Comparison of ENCODE assay signal across 8 cellular contexts in the genomic region with DNA sequence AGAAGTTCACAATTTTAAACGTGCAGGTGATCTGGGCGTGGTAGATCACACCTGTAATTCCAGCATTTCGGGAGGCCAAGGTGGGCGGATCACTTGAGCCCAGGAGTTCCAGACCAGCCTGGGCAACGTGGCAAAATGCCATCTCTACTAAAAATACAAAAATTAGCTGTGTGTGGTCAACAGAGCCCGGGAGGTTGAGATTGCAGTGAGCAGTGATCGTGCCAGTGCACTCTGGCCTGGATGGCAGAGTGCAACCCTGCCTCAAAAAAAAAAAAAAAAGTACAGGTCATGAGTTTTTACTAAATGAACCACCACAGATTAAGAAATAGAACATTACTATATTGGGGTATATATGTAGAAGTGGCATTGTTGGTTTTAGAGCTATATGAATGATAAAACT. TPM values are rescaled to one million over a fixed set of nuclear protein-coding genes. Genes with fewer than 3 reads are reported as not detected.
DNase-seq lines count a peak whose midpoint lies in the region; ATAC-seq and TF ChIP-seq lines count a peak whose summit lies in the region.
"Not testable (repeated sequence)": the region's sequence is repeated elsewhere in the genome, so short reads cannot be mapped to it uniquely, and the experiment has no call there.

No MANE protein-coding gene starts in this region.

- not testable (repeated sequence) for H3K36me3 ChIP-seq in CD4-positive, alpha-beta memory T cell (ENCODE audit: insufficient read depth, low read length); KMS-11 (ENCODE audit: insufficient read depth); SU-DHL-6 (ENCODE audit: low read length); liver (ENCODE audit: control insufficient read depth in 4 of 4, insufficient read depth in 3 of 4, low read depth in 1 of 4, low read length in 3 of 4); thyroid gland

- H3K9me3 Mint-ChIP-seq in CD4-positive, alpha-beta memory T cell; activated naive CD4-positive, alpha-beta T cell treated with anti-CD3 and anti-CD28 coated beads for 36 hours; chondrocyte (ENCODE audit: low read depth); natural killer cell treated with Interleukin-12 subunit alpha and Interleukin-12 subunit beta and Interleukin-15 and Interleukin-18, amount 100 ng/mL, for 72 hours: not testable (repeated sequence)

- not testable (repeated sequence) for H3K36me3 Mint-ChIP-seq in CD4-positive, alpha-beta memory T cell; activated naive CD4-positive, alpha-beta T cell treated with anti-CD3 and anti-CD28 coated beads for 36 hours (ENCODE audit: low read depth); chondrocyte (ENCODE audit: low read depth); natural killer cell treated with Interleukin-12 subunit alpha and Interleukin-12 subunit beta and Interleukin-15 and Interleukin-18, amount 100 ng/mL, for 72 hours

- H3K27me3 Mint-ChIP-seq in CD4-positive, alpha-beta memory T cell; activated naive CD4-positive, alpha-beta T cell treated with anti-CD3 and anti-CD28 coated beads for 36 hours (ENCODE audit: low read depth); chondrocyte (ENCODE audit: low read depth); natural killer cell treated with Interleukin-12 subunit alpha and Interleukin-12 subunit beta and Interleukin-15 and Interleukin-18, amount 100 ng/mL, for 72 hours: not testable (repeated sequence)

- 14% methylated on average over 3 of the region's 7 CpGs for WGBS in liver
- 32 to 35% methylated on average over 4 of the region's 7 CpGs for WGBS in thyroid gland, 2 donors

- H4K20me1 ChIP-seq in KMS-11 (ENCODE audit: insufficient read depth); SU-DHL-6 (ENCODE audit: low read depth, low read length): not testable (repeated sequence)

- H2AFZ ChIP-seq in KMS-11 (ENCODE audit: low read depth); SU-DHL-6 (ENCODE audit: low read depth, low read length, severe bottlenecking): not testable (repeated sequence)

- POLR2A ChIA-PET in CD4-positive, alpha-beta memory T cell (lab: Charles Lee; ENCODE audit: partially characterized antibody) = not testable (repeated sequence)

- not testable (repeated sequence) for TF ChIP-seq POLR2A in thyroid gland (IDR thresholded peaks at IDR 0.05)

- H3K9ac ChIP-seq in KMS-11; SU-DHL-6 (ENCODE audit: low read length): not testable (repeated sequence)
- peak overlapping the region in 1 of 2 donors; percentile 22 for H3K9ac ChIP-seq in liver (ENCODE audit: low read depth in 1 of 2, low read length in 2 of 2)

- H3K4me3 Mint-ChIP-seq in CD4-positive, alpha-beta memory T cell = peak overlapping the region in 6 of 8 donors; percentile 40 to 88 (median 66)
- H3K4me3 Mint-ChIP-seq in activated naive CD4-positive, alpha-beta T cell treated with anti-CD3 and anti-CD28 coated beads for 36 hours = peak overlapping the region; percentile 21
- H3K4me3 Mint-ChIP-seq in chondrocyte (ENCODE audit: unreplicated experiment) = peak overlapping the region; percentile 91
- peak overlapping the region; percentile 86 for H3K4me3 Mint-ChIP-seq in natural killer cell treated with Interleukin-12 subunit alpha and Interleukin-12 subunit beta and Interleukin-15 and Interleukin-18, amount 100 ng/mL, for 72 hours

- peaks cover 8 to 26% (median 15%) of the 10 kb centered on the region in 4 donors for H3K4me1 Mint-ChIP-seq in CD4-positive, alpha-beta memory T cell
- H3K4me1 Mint-ChIP-seq in activated naive CD4-positive, alpha-beta T cell treated with anti-CD3 and anti-CD28 coated beads for 36 hours (ENCODE audit: low read depth); natural killer cell treated with Interleukin-12 subunit alpha and Interleukin-12 subunit beta and Interleukin-15 and Interleukin-18, amount 100 ng/mL, for 72 hours (ENCODE audit: low read depth in 2 of 2): not testable (repeated sequence)
- H3K4me1 Mint-ChIP-seq in chondrocyte (ENCODE audit: low read depth) = peaks cover 15% of the 10 kb centered on the region

- not testable (repeated sequence) for H3K4me3 ChIP-seq in CD4-positive, alpha-beta memory T cell (ENCODE audit: low read length in 2 of 2); KMS-11 (IDR thresholded peaks at IDR 0.05; ENCODE audit: insufficient read depth, low read depth, low read length); SU-DHL-6 (ENCODE audit: insufficient read depth, low read length, poor library complexity, severe bottlenecking); liver (ENCODE audit: low read depth in 1 of 3, low read length in 3 of 3); thyroid gland (replicated peaks in 1 of 3)

- intact Hi-C loops in CD4-positive, alpha-beta memory T cell (cut with micrococcal nuclease); activated naive CD4-positive, alpha-beta T cell treated with anti-CD3 and anti-CD28 coated beads for 36 hours (cut with micrococcal nuclease); thyroid gland (cut with DNase I): not testable (repeated sequence)

- not testable (repeated sequence) for H3K9me3 ChIP-seq in CD4-positive, alpha-beta memory T cell (ENCODE audit: control insufficient read depth in 1 of 2, low read length in 2 of 2); SU-DHL-6 (ENCODE audit: insufficient read depth, low read length); liver (ENCODE audit: control insufficient read depth in 4 of 4, low read length in 3 of 4); thyroid gland

- CTCF ChIA-PET in CD4-positive, alpha-beta memory T cell (lab: Charles Lee; ENCODE audit: partially characterized antibody); activated naive CD4-positive, alpha-beta T cell treated with anti-CD3 and anti-CD28 coated beads for 36 hours (lab: Charles Lee): not testable (repeated sequence)

- not testable (repeated sequence) for H3K4me1 ChIP-seq in CD4-positive, alpha-beta memory T cell (ENCODE audit: insufficient read depth, low read length); liver (ENCODE audit: control insufficient read depth in 4 of 4, insufficient read depth in 4 of 4, low read length in 3 of 4); thyroid gland
- peaks cover 21% of the 10 kb centered on the region for H3K4me1 ChIP-seq in KMS-11 (ENCODE audit: low read depth, poor library complexity, severe bottlenecking)

- TF ChIP-seq RAD21 in liver (IDR thresholded peaks at IDR 0.05) = not testable (repeated sequence)

- TF ChIP-seq CTCF in KMS-11 (conservative IDR thresholded peaks at IDR 0.05; ENCODE audit: low read depth, low read length); SU-DHL-6 (IDR thresholded peaks at IDR 0.05; ENCODE audit: insufficient read depth, low read length, poor library complexity, severe bottlenecking); chondrocyte (IDR thresholded peaks at IDR 0.05); liver (IDR thresholded peaks at IDR 0.05; ENCODE audit: low read depth, low read length, missing input control); thyroid gland (IDR thresholded peaks at IDR 0.05): not testable (repeated sequence)

- H3K4me2 ChIP-seq in KMS-11 (peak overlapping the region; percentile 64), SU-DHL-6 (ENCODE audit: low read depth, low read length, poor library complexity, severe bottlenecking) (peak overlapping the region; percentile 36)

- H3K27ac Mint-ChIP-seq in CD4-positive, alpha-beta memory T cell; activated naive CD4-positive, alpha-beta T cell treated with anti-CD3 and anti-CD28 coated beads for 36 hours; chondrocyte (ENCODE audit: unreplicated experiment); natural killer cell treated with Interleukin-12 subunit alpha and Interleukin-12 subunit beta and Interleukin-15 and Interleukin-18, amount 100 ng/mL, for 72 hours: not testable (repeated sequence)

- not testable (repeated sequence) for H3K27ac ChIP-seq in CD4-positive, alpha-beta memory T cell (ENCODE audit: low read depth, low read length); KMS-11; SU-DHL-6 (ENCODE audit: low read depth, low read length); thyroid gland
- H3K27ac ChIP-seq in liver (ENCODE audit: low read depth in 1 of 2, low read length in 2 of 2) = peak overlapping the region in 1 of 2 donors; percentile 93

- DNase-seq in CD4-positive, alpha-beta memory T cell; activated naive CD4-positive, alpha-beta T cell treated with anti-CD3 and anti-CD28 coated beads for 36 hours; chondrocyte (ENCODE audit: low spot score); natural killer cell treated with Interleukin-12 subunit alpha and Interleukin-12 subunit beta and Interleukin-15 and Interleukin-18, amount 100 ng/mL, for 72 hours (ENCODE audit: low spot score): not testable (repeated sequence)
- DNase-seq in thyroid gland = peak; percentile 54 to 57

- not testable (repeated sequence) for H3K9me2 ChIP-seq in SU-DHL-6 (replicated peaks; ENCODE audit: insufficient read depth, low read length)

- not testable (repeated sequence) for H3K27me3 ChIP-seq in CD4-positive, alpha-beta memory T cell (ENCODE audit: insufficient read depth, low read length); KMS-11 (ENCODE audit: insufficient read depth, low read depth); SU-DHL-6 (ENCODE audit: low read length); liver (ENCODE audit: control insufficient read depth in 4 of 4, insufficient read depth in 4 of 4, low read length in 3 of 4); thyroid gland

- peaks cover 23% of the 10 kb centered on the region for H3K79me2 ChIP-seq in KMS-11 (ENCODE audit: insufficient read depth, low read depth)
- not testable (repeated sequence) for H3K79me2 ChIP-seq in SU-DHL-6 (ENCODE audit: insufficient read depth, low read length)

- H3F3A ChIP-seq in SU-DHL-6 (ENCODE audit: insufficient read depth) = not testable (repeated sequence)

- not testable (repeated sequence) for ATAC-seq in natural killer cell treated with Interleukin-12 subunit alpha and Interleukin-12 subunit beta and Interleukin-15 and Interleukin-18, amount 100 ng/mL, for 72 hours

RNA-seq across cellular contexts. Expression of gene NBPF12, which starts 2.2 kb away (rescaled TPM):
- 10 to 100 TPM; 26.9 to 27.4 TPM for total RNA-seq in CD4-positive, alpha-beta memory T cell
- polyA plus RNA-seq in CD4-positive, alpha-beta memory T cell = 1 to 10 TPM in 1 of 2 donors, under 1 TPM in 1; 0.76 to 4.5 TPM
- total RNA-seq in activated naive CD4-positive, alpha-beta T cell treated with anti-CD3 and anti-CD28 coated beads for 36 hours = 1 to 10 TPM; 6.1 to 6.2 TPM
- total RNA-seq in chondrocyte = 8.2 to 9.9 TPM (median 9.5 TPM) in 3 replicates
- 10 to 100 TPM in 1 of 2 donors, 1 to 10 TPM in 1; 4.1 to 22.6 TPM for total RNA-seq in liver
- 1 to 10 TPM; 5.0 to 7.9 TPM for polyA plus RNA-seq in liver
- 10 to 100 TPM; 11.3 to 13.1 TPM for total RNA-seq in natural killer cell treated with Interleukin-12 subunit alpha and Interleukin-12 subunit beta and Interleukin-15 and Interleukin-18, amount 100 ng/mL, for 72 hours
- total RNA-seq in thyroid gland = 10 to 100 TPM; 15.9 to 23.5 (median 21.6) TPM

Comparison
In these comparisons a context has a peak if more than half of its experiments do, and no peak if none do; other contexts are left out.
1. H3K4me3 Mint-ChIP-seq: peak in every context shown above with its lines; median percentile 91 in chondrocyte; 86 in natural killer cell treated with Interleukin-12 subunit alpha and Interleukin-12 subunit beta and Interleukin-15 and Interleukin-18, amount 100 ng/mL, for 72 hours; 66 in CD4-positive, alpha-beta memory T cell; 21 in activated naive CD4-positive, alpha-beta T cell treated with anti-CD3 and anti-CD28 coated beads for 36 hours.